Comparison of ENCODE assay signal across 8 cellular contexts in the genomic region with DNA sequence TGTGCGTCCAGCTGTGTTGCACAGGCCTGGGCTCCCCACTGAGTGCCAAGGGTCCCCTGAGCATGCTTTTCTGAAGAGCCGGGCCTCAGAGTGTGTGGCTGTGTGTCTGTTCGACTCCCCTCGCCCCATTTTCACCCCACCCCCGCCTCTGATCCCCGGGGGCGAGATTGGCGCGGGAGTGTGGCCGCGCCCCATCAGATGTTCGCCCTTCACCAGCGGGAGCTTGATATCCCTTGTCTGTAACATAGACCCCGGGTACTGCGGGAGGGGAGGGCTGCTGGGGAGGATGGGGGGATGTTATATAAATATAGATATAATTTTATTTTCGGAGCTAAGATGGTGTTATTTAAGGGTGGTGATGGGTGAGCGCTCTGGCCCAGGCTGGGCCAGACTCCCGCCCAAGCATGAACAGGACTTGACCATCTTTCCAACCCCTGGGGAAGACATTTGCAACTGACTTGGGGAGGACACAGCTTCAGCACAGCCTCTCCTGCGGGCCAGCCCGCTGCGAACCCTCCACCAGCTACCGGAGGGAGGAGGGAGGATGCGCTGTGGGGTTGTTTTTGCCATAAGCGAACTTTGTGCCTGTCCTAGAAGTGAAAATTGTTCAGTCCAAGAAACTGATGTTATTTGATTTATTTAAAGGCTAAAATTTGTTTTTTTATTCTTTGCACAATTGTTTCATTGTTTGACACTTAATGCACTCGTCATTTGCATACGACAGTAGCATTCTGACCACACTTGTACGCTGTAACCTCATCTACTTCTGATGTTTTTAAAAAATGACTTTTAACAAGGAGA. TPM values are rescaled to one million over a fixed set of nuclear protein-coding genes. Genes with fewer than 3 reads are reported as not detected.
DNase-seq lines count a peak whose midpoint lies in the region; ATAC-seq and TF ChIP-seq lines count a peak whose summit lies in the region.

No MANE protein-coding gene starts in this region.

- H3K27me3 Mint-ChIP-seq in brain, result peaks cover 12% of the 10 kb centered on the region

- peak overlapping the region; percentile 86 to 96 (median 90) for H3K4me3 Mint-ChIP-seq in brain

- peak overlapping the region; percentile 94 to 100 (median 98) for H3K27ac ChIP-seq in heart left ventricle
- peak overlapping the region; percentile 95 to 99 for H3K27ac ChIP-seq in left lung
- H3K27ac ChIP-seq in subcutaneous abdominal adipose tissue (ENCODE audit: low read depth, low read length), result peak overlapping the region; percentile 93

- H3K27me3 ChIP-seq in heart left ventricle (no peaks in the 10 kb centered on the region), left lung (no peaks in the 10 kb centered on the region), subcutaneous abdominal adipose tissue (ENCODE audit: control insufficient read depth in 5 of 5, insufficient read depth in 4 of 5, low read length in 5 of 5) (no peaks in the 10 kb centered on the region)

- no peak for TF ChIP-seq POLR2A in heart left ventricle (IDR thresholded peaks at IDR 0.05)

- H3K4me1 ChIP-seq in heart left ventricle (peaks cover 0 to 55% (median 37%) of the 10 kb centered on the region in 12 donors), left lung (peaks cover 10 to 52% of the 10 kb centered on the region in 2 donors), subcutaneous abdominal adipose tissue (ENCODE audit: control insufficient read depth in 5 of 5, insufficient read depth in 5 of 5, low read length in 5 of 5) (peaks cover 8 to 58% (median 47%) of the 10 kb centered on the region in 5 donors)

- H3K9me3 Mint-ChIP-seq in brain, result peaks cover 0 to 11% (median 0%) of the 10 kb centered on the region in 5 experiments

- H3K9me3 ChIP-seq in heart left ventricle (no peaks in the 10 kb centered on the region), left lung (no peaks in the 10 kb centered on the region), subcutaneous abdominal adipose tissue (ENCODE audit: control insufficient read depth in 5 of 5, low read length in 5 of 5) (no peaks in the 10 kb centered on the region)

- peaks cover 16% of the 10 kb centered on the region for H3K36me3 Mint-ChIP-seq in brain

- H3K4me1 Mint-ChIP-seq in brain, result peaks cover 64% of the 10 kb centered on the region

- DNase-seq in heart left ventricle (peak in 2 of 5 donors; percentile 25 to 26), left cardiac atrium (no peak), left lung (peak in 1 of 2 donors; percentile 38)

- peaks cover 0 to 22% (median 18%) of the 10 kb centered on the region in 9 donors for H3K36me3 ChIP-seq in heart left ventricle
- H3K36me3 ChIP-seq in left lung, result peaks cover 3 to 7% of the 10 kb centered on the region in 2 donors
- peaks cover 6 to 18% (median 16%) of the 10 kb centered on the region in 5 donors for H3K36me3 ChIP-seq in subcutaneous abdominal adipose tissue (ENCODE audit: control insufficient read depth in 5 of 5, insufficient read depth in 5 of 5, low read length in 5 of 5)

- intact Hi-C loops in heart left ventricle (cut with DNase I) (loop anchor here in 8 of 10 donors (5.0 to 10.0 kb wide), 3 partner anchors 146 to 174 kb away; no protein-coding TSS in a partner anchor), left cardiac atrium (cut with DNase I) (loop anchor here (5.0 kb wide), 2 partner anchors 169 to 194 kb away; no protein-coding TSS in a partner anchor), left lung (cut with DNase I) (loop anchor here in 1 of 2 donors (10.0 kb wide), 1 partner anchor 186 kb away; no protein-coding TSS in a partner anchor)

- H3K27ac Mint-ChIP-seq in brain, result peak overlapping the region; percentile 93 to 98 (median 97)

- ATAC-seq in heart left ventricle (peak in 1 of 4 donors; percentile 0), left cardiac atrium (no peak), left lung (no peak), HG03135 (IDR thresholded peaks at IDR 0.05; ENCODE audit: unreplicated experiment) (no peak), HG03095 (IDR thresholded peaks at IDR 0.05; ENCODE audit: unreplicated experiment) (no peak), HG03108 (IDR thresholded peaks at IDR 0.05; ENCODE audit: unreplicated experiment) (no peak)

- 3 to 10% (median 6%) methylated on average over 22 to 27 of the region's 27 CpGs for WGBS in heart left ventricle, 4 donors

- peak overlapping the region; percentile 77 to 99 (median 95) for H3K4me3 ChIP-seq in heart left ventricle
- H3K4me3 ChIP-seq in left lung, result peak overlapping the region; percentile 87 to 88
- peak overlapping the region; percentile 86 to 100 (median 99) for H3K4me3 ChIP-seq in subcutaneous abdominal adipose tissue (ENCODE audit: low read depth in 1 of 5, low read length in 5 of 5)

- peak overlapping the region; percentile 91 to 100 (median 97) for H3K9ac ChIP-seq in subcutaneous abdominal adipose tissue (ENCODE audit: low read length in 5 of 5)

- no peak for TF ChIP-seq CTCF in heart left ventricle (IDR thresholded peaks at IDR 0.05)
- no peak for TF ChIP-seq CTCF in brain (conservative IDR thresholded peaks at IDR 0.05)
- no peak for TF ChIP-seq CTCF in left lung (IDR thresholded peaks at IDR 0.05)

RNA-seq across cellular contexts. Expression of gene RHOB, which starts 1.6 kb away (rescaled TPM):
- total RNA-seq in heart left ventricle, result 100 to 1,000 TPM; 105 to 429 (median 169) TPM
- 100 to 1,000 TPM; 136 to 238 TPM for polyA plus RNA-seq in heart left ventricle
- total RNA-seq in left cardiac atrium, result 100 to 1,000 TPM; 224 to 279 TPM
- 173 TPM for polyA plus RNA-seq in brain (ENCODE audit: insufficient read depth, low read depth, low replicate concordance)
- total RNA-seq in left lung, result 100 to 1,000 TPM; 116 to 124 TPM
